1 cellular context compared by ENCODE assay signal in genomic region chr4:73222466-73223257, GRCh38.
A peak's percentile ranks its signal among the peaks of the same experiment; 100 is the strongest.
TF ChIP-seq lines count a peak whose summit lies in the region.

No MANE protein-coding gene starts in this region.

TF ChIP-seq in HepG2, 621 proteins besides CTCF, POLR2A, EP300 and RAD21 (continued from another document):
- TF ChIP-seq ZHX2 (IDR thresholded peaks at IDR 0.05; ENCODE audit: low read depth) (no peak), ZHX2 (CRISPR knock-in tag; IDR thresholded peaks at IDR 0.05; ENCODE audit: borderline replicate concordance) (no peak), BHLHE40 (IDR thresholded peaks at IDR 0.05; ENCODE audit: low read length) (peak; percentile 53; the same call in 1 of the 2 replicates), HES4 (CRISPR knock-in tag; IDR thresholded peaks at IDR 0.05; ENCODE audit: borderline replicate concordance) (no peak), ZNF362 (CRISPR knock-in tag; IDR thresholded peaks at IDR 0.05; ENCODE audit: borderline replicate concordance) (no peak), PTBP1 (IDR thresholded peaks at IDR 0.05; ENCODE audit: low read depth, low read length, poor library complexity, severe bottlenecking) (no peak), ELF3 (CRISPR knock-in tag; IDR thresholded peaks at IDR 0.05) (0 out of 2 replicates have a peak, but pooled peaks have one; percentile 28), RBFOX2 (IDR thresholded peaks at IDR 0.05; ENCODE audit: low read depth, low read length) (no peak), ZNF124 (CRISPR knock-in tag; IDR thresholded peaks at IDR 0.05) (no peak), ZNF446 (CRISPR knock-in tag; IDR thresholded peaks at IDR 0.05) (no peak), PBX3 (CRISPR knock-in tag; IDR thresholded peaks at IDR 0.05; ENCODE audit: borderline replicate concordance) (no peak), KAT7 (CRISPR knock-in tag; IDR thresholded peaks at IDR 0.05; ENCODE audit: borderline replicate concordance) (no peak), ZNF232 (CRISPR knock-in tag; IDR thresholded peaks at IDR 0.05; ENCODE audit: borderline replicate concordance) (no peak), GABPB1 (CRISPR knock-in tag; IDR thresholded peaks at IDR 0.05) (peak; percentile 40; the same call in 1 of the 2 replicates), BCL6 (CRISPR knock-in tag; IDR thresholded peaks at IDR 0.05) (no peak), DBP (CRISPR knock-in tag; IDR thresholded peaks at IDR 0.05; ENCODE audit: not compliant biosample characterization) (no peak), MEF2D (CRISPR knock-in tag; IDR thresholded peaks at IDR 0.05) (no peak), ZNF143 (CRISPR knock-in tag; IDR thresholded peaks at IDR 0.05) (no peak), ATF7 (IDR thresholded peaks at IDR 0.05) (no peak), ATF7 (CRISPR knock-in tag; IDR thresholded peaks at IDR 0.05) (no peak), ZNF3 (CRISPR knock-in tag; IDR thresholded peaks at IDR 0.05) (no peak), ZEB1 (IDR thresholded peaks at IDR 0.05; ENCODE audit: insufficient replicate concordance, low read depth) (no peak), ZNF567 (CRISPR knock-in tag; IDR thresholded peaks at IDR 0.05; ENCODE audit: borderline replicate concordance) (no peak), ZBTB3 (CRISPR knock-in tag; IDR thresholded peaks at IDR 0.05; ENCODE audit: borderline replicate concordance, low read depth) (no peak), FOSL2 (CRISPR knock-in tag; IDR thresholded peaks at IDR 0.05) (peak; percentile 48), MYPOP (CRISPR knock-in tag; IDR thresholded peaks at IDR 0.05) (no peak), ZNF772 (CRISPR knock-in tag; IDR thresholded peaks at IDR 0.05) (no peak), GATA4 (IDR thresholded peaks at IDR 0.05; ENCODE audit: borderline replicate concordance, low read depth) (no peak), ELK4 (CRISPR knock-in tag; IDR thresholded peaks at IDR 0.05; ENCODE audit: borderline replicate concordance) (no peak), ZBTB21 (CRISPR knock-in tag; IDR thresholded peaks at IDR 0.05) (peak; percentile 40; the same call in 1 of the 2 replicates), DNMT1 (CRISPR knock-in tag; IDR thresholded peaks at IDR 0.05) (no peak), AGO1 (IDR thresholded peaks at IDR 0.05; ENCODE audit: low read depth, low read length, poor library complexity, severe bottlenecking) (no peak), RFX3 (CRISPR knock-in tag; IDR thresholded peaks at IDR 0.05) (no peak), MTF1 (CRISPR knock-in tag; IDR thresholded peaks at IDR 0.05) (no peak), SPEN (CRISPR knock-in tag; IDR thresholded peaks at IDR 0.05; ENCODE audit: low read depth) (no peak), MIXL1 (CRISPR knock-in tag; IDR thresholded peaks at IDR 0.05) (no peak), RNF2 (conservative IDR thresholded peaks at IDR 0.05; ENCODE audit: low read depth) (no peak), HIC2 (CRISPR knock-in tag; IDR thresholded peaks at IDR 0.05; ENCODE audit: low read depth) (no peak), SAP130 (CRISPR knock-in tag; IDR thresholded peaks at IDR 0.05; ENCODE audit: low read depth) (peak; percentile 51), HOMEZ (CRISPR knock-in tag; IDR thresholded peaks at IDR 0.05; ENCODE audit: low read depth) (peak; percentile 90)
